In genomic region chr2:207157727-207158126, GRCh38 we compare ENCODE assay signal across 1 cellular context.
TF ChIP-seq lines count a peak whose summit lies in the region.

No MANE protein-coding gene starts in this region.

TF ChIP-seq in H1, 55 proteins besides CTCF, POLR2A, EP300 and RAD21:
- TF ChIP-seq CHD7 (IDR thresholded peaks at IDR 0.05; ENCODE audit: insufficient replicate concordance, low read length), result no peak
- TF ChIP-seq MAFK (IDR thresholded peaks at IDR 0.05; ENCODE audit: low read depth, low read length), result no peak
- TF ChIP-seq SIRT6 (IDR thresholded peaks at IDR 0.05; ENCODE audit: low read length), result no peak
- no peak for TF ChIP-seq ZNF274 (IDR thresholded peaks at IDR 0.05; ENCODE audit: borderline replicate concordance, extremely low read depth, low read length)
- TF ChIP-seq YY1 (IDR thresholded peaks at IDR 0.05; ENCODE audit: low read depth, low read length), result no peak
- TF ChIP-seq SIX5 (IDR thresholded peaks at IDR 0.05; ENCODE audit: low read depth, low read length), result no peak
- TF ChIP-seq KDM5A (IDR thresholded peaks at IDR 0.05; ENCODE audit: low read length), result no peak
- no peak for TF ChIP-seq BRCA1 (IDR thresholded peaks at IDR 0.05; ENCODE audit: low read depth, low read length)
TF ChIP-seq in H1: peak in this region for 0.
